Comparison of ENCODE assay signal across 12 cellular contexts in the genomic region with DNA sequence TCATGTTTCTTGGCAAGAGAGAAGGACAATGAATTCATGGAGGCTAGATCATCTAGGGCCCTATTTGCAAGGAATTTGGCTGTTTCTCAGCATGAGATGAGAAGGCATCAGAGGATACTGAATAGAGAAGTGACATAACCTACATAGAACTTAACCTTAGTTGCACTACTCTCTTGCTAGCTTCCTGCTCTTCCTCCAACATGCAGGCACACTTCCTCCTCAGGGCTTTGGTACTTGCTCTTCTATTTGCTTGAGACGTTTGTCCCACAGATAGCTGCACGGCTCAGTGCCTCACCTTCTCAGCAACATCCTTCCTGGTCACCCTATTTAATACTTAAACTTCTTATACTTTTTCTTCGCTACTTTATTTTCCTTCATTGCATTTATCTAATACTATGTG. TPM values are rescaled to one million over a fixed set of nuclear protein-coding genes. Genes with fewer than 3 reads are reported as not detected.
DNase-seq lines count a peak whose midpoint lies in the region; ATAC-seq and TF ChIP-seq lines count a peak whose summit lies in the region.
"Had no signal": no experiment of that assay in that cellular context is flagged by ENCODE, and none has a peak within 500 bp of the region (broad histone marks: within the 10 kb centered on the region; RNA-seq: fewer than 3 reads in every experiment).

No MANE protein-coding gene starts in this region.

- POLR2A ChIA-PET in T-cell (lab: Charles Lee), result no interaction called here

- H3K27me3 ChIP-seq in BE2C (no peaks in the 10 kb centered on the region), adrenal gland (no peaks in the 10 kb centered on the region)

- H3K27ac Mint-ChIP-seq in T-cell, result no peak overlapping the region

- 56 to 67% (median 61%) methylated on average over 3 of the region's 3 CpGs for WGBS in adrenal gland, 4 donors

- peaks cover 4 to 31% of the 10 kb centered on the region in 2 donors for H3K27me3 Mint-ChIP-seq in T-cell

- H3K4me3 ChIP-seq in GM12865 (ENCODE audit: low read depth, low read length) (no peak overlapping the region), BE2C (ENCODE audit: low read depth, low read length) (no peak overlapping the region), adrenal gland (no peak overlapping the region)

- H3K36me3 ChIP-seq in BE2C (no peaks in the 10 kb centered on the region), adrenal gland (replicated peaks in 1 of 2) (no peaks in the 10 kb centered on the region)

- peak; percentile 47 for ATAC-seq in GM19468 (IDR thresholded peaks at IDR 0.05; ENCODE audit: extremely low read depth, unreplicated experiment)
- peak; percentile 66 for ATAC-seq in HG02981 (IDR thresholded peaks at IDR 0.05; ENCODE audit: unreplicated experiment)
- no peak for ATAC-seq in T-cell (replicated peaks in 1 of 4)
- ATAC-seq: HepG2 had no signal

- no peak overlapping the region for H3K4me3 Mint-ChIP-seq in T-cell

- no peak for TF ChIP-seq POLR2A in adrenal gland (IDR thresholded peaks at IDR 0.05)

- DNase-seq in GM12865 (ENCODE audit: low read depth) (peak; percentile 17), NOMO-1 treated with DMSO at 0.1 percent for 48 hours (lab: John Stamatoyannopoulos, UW; ENCODE audit: unreplicated experiment) (peak; percentile 36), BE2C (no peak), adrenal gland (no peak), T-cell (no peak), SW480 (ENCODE audit: low spot score) (no peak)
- DNase-seq: activated gamma-delta T cell, EL, NCI-H2081 had no signal

- H3K27ac ChIP-seq in adrenal gland, result no peak overlapping the region

- intact Hi-C loops in adrenal gland (cut with DNase I), result no loop called here

- TF ChIP-seq CTCF in GM12865 (IDR thresholded peaks at IDR 0.05; ENCODE audit: insufficient read depth, low read depth, low read length, missing control alignments), result no peak
- TF ChIP-seq CTCF in BE2C (IDR thresholded peaks at IDR 0.05; ENCODE audit: low read depth, low read length), result no peak
- TF ChIP-seq CTCF in adrenal gland (IDR thresholded peaks at IDR 0.05), result no peak

- H3K9me3 ChIP-seq in BE2C (no peaks in the 10 kb centered on the region), adrenal gland (replicated peaks in 1 of 3) (no peaks in the 10 kb centered on the region)

- peaks cover 0 to 9% (median 6%) of the 10 kb centered on the region in 3 donors for H3K4me1 Mint-ChIP-seq in T-cell

- CTCF ChIA-PET in T-cell (lab: Charles Lee), result no interaction called here

- peaks cover 4 to 9% (median 6%) of the 10 kb centered on the region in 3 donors for H3K9me3 Mint-ChIP-seq in T-cell

- no peaks in the 10 kb centered on the region for H3K4me1 ChIP-seq in BE2C
- no peaks in the 10 kb centered on the region for H3K4me1 ChIP-seq in adrenal gland (replicated peaks in 1 of 2)

- peaks cover 10% of the 10 kb centered on the region for H3K36me3 Mint-ChIP-seq in T-cell

RNA-seq across cellular contexts. Expression of a gene that starts 20.0 kb away (rescaled TPM):
- polyA plus RNA-seq in BE2C (2012; ENCODE audit: insufficient read depth, insufficient read length, low read depth), result 57.9 TPM
- total RNA-seq in adrenal gland (10 to 100 TPM; 28.0 to 62.2 (median 48.3) TPM), T-cell (10 to 100 TPM; 25.5 to 30.1 (median 27.9) TPM)
- 10 to 100 TPM in 1 of 3 donors, 1 to 10 TPM in 2; 7.7 to 40.8 (median 9.3) TPM for polyA plus RNA-seq in adrenal gland

RNA-seq across cellular contexts. Expression of a gene that starts 59.9 kb away (rescaled TPM):
- 1.5 TPM for polyA plus RNA-seq in BE2C (2012; ENCODE audit: insufficient read depth, insufficient read length, low read depth)
- total RNA-seq in adrenal gland (1 to 10 TPM in 7 of 8 donors, under 1 TPM in 1; 0.61 to 4.3 (median 1.7) TPM), T-cell (1 to 10 TPM in 1 of 5 donors, under 1 TPM in 4; 0.30 to 1.5 (median 0.59) TPM)
- polyA plus RNA-seq in adrenal gland, result 1 to 10 TPM in 2 of 3 donors, under 1 TPM in 1; 0.72 to 1.7 (median 1.0) TPM

Comparison
In these comparisons a context has a peak if more than half of its experiments do, and no peak if none do; other contexts are left out.
1. DNase-seq: peak in GM12865 (single experiment) and NOMO-1 treated with DMSO at 0.1 percent for 48 hours (single experiment); none in BE2C (single experiment), adrenal gland (0 of 7), T-cell (0 of 34) and SW480 (single experiment).
2. ATAC-seq: peak in GM19468 (single experiment) and HG02981 (single experiment); none in T-cell (0 of 4).